ENCODE assay signal across 24 cellular contexts in genomic region chr20:17499041-17499440, GRCh38. TPM values are rescaled to one million over a fixed set of nuclear protein-coding genes. Genes with fewer than 3 reads are reported as not detected.
A peak's percentile ranks its signal among the peaks of the same experiment; 100 is the strongest.
DNase-seq lines count a peak whose midpoint lies in the region; ATAC-seq and TF ChIP-seq lines count a peak whose summit lies in the region.
"Had no signal": no experiment of that assay in that cellular context is flagged by ENCODE, and none has a peak within 500 bp of the region (broad histone marks: within the 10 kb centered on the region; RNA-seq: fewer than 3 reads in every experiment).

No MANE protein-coding gene starts in this region.

- no peak overlapping the region for H3K4me3 Mint-ChIP-seq in osteocyte (ENCODE audit: unreplicated experiment)
- H3K4me3 Mint-ChIP-seq: activated CD8-positive, alpha-beta T cell treated with anti-CD3 and anti-CD28 coated beads for 36 hours; immature natural killer cell; memory B cell; naive thymus-derived CD8-positive, alpha-beta T cell; T-helper 17 cell had no signal

- H3K9ac ChIP-seq in PC-3 (ENCODE audit: low read length), result no peak overlapping the region

- H3K36me3 ChIP-seq in PC-3 (ENCODE audit: low read depth, low read length) (no peaks in the 10 kb centered on the region), SJCRH30 (no peaks in the 10 kb centered on the region), Peyer's patch (no peaks in the 10 kb centered on the region)
- H3K36me3 ChIP-seq: uterus, WERI-Rb-1 had no signal

- H3K9me2 ChIP-seq in PC-3 (replicated peaks; ENCODE audit: low read length), result no peaks in the 10 kb centered on the region

- no peak overlapping the region for H3K27ac ChIP-seq in PC-3 (ENCODE audit: low read length)
- no peak overlapping the region for H3K27ac ChIP-seq in SJCRH30
- H3K27ac ChIP-seq in Peyer's patch, result no peak overlapping the region
- H3K27ac ChIP-seq: skin epidermis, uterus, WERI-Rb-1 had no signal

- no peaks in the 10 kb centered on the region for H4K20me1 ChIP-seq in PC-3 (ENCODE audit: low read length)

- H3K9me3 Mint-ChIP-seq in osteocyte (ENCODE audit: unreplicated experiment), result no peaks in the 10 kb centered on the region
- H3K9me3 Mint-ChIP-seq: activated CD8-positive, alpha-beta T cell treated with anti-CD3 and anti-CD28 coated beads for 36 hours; activated naive CD4-positive, alpha-beta T cell treated with anti-CD3 and anti-CD28 coated beads, Interleukin-2, amount 50 U/mL, for 72 hours; immature natural killer cell; memory B cell; naive thymus-derived CD8-positive, alpha-beta T cell had no signal

- H3K79me2 ChIP-seq in PC-3 (ENCODE audit: low read length), result no peaks in the 10 kb centered on the region

- no peak overlapping the region for H2AFZ ChIP-seq in PC-3 (ENCODE audit: low read length)

- H3K27me3 ChIP-seq in PC-3 (ENCODE audit: low read length) (no peaks in the 10 kb centered on the region), SJCRH30 (peaks cover 8% of the 10 kb centered on the region; the same call in 1 of the 2 replicates), Peyer's patch (no peaks in the 10 kb centered on the region)
- H3K27me3 ChIP-seq: uterus had no signal

- no peaks in the 10 kb centered on the region for H3F3A ChIP-seq in PC-3 (ENCODE audit: low read length, unreplicated experiment)

- peaks cover 3% of the 10 kb centered on the region for H3K36me3 Mint-ChIP-seq in osteocyte (ENCODE audit: unreplicated experiment)
- H3K36me3 Mint-ChIP-seq: activated naive CD4-positive, alpha-beta T cell treated with anti-CD3 and anti-CD28 coated beads, Interleukin-2, amount 50 U/mL, for 72 hours; memory B cell; naive thymus-derived CD8-positive, alpha-beta T cell had no signal

- no peak overlapping the region for H3K4me2 ChIP-seq in PC-3 (ENCODE audit: low read length)

- no TSS peak for BruUV-seq in PC-3 (replicated peaks; lab: Mats Ljungman, UMichigan)

- peaks cover 8% of the 10 kb centered on the region for H3K4me1 Mint-ChIP-seq in osteocyte (ENCODE audit: unreplicated experiment)
- H3K4me1 Mint-ChIP-seq: memory B cell had no signal

- H3K9me3 ChIP-seq in PC-3 (ENCODE audit: low read length) (no peaks in the 10 kb centered on the region), SJCRH30 (replicated peaks) (no peaks in the 10 kb centered on the region; the same call in 1 of the 2 replicates), Peyer's patch (no peaks in the 10 kb centered on the region)
- H3K9me3 ChIP-seq: uterus had no signal

- no peak; the same call in 1 of the 2 replicates for ATAC-seq in PC-3
- no peak for ATAC-seq in GM18519 (IDR thresholded peaks at IDR 0.05; ENCODE audit: low FRiP score, unreplicated experiment)
- ATAC-seq: activated CD8-positive, alpha-beta T cell treated with anti-CD3 and anti-CD28 coated beads for 36 hours; activated naive CD4-positive, alpha-beta T cell treated with anti-CD3 and anti-CD28 coated beads, Interleukin-2, amount 50 U/mL, for 72 hours; HepG2; naive thymus-derived CD8-positive, alpha-beta T cell; T-helper 17 cell had no signal

- TF ChIP-seq CTCF in PC-3 (conservative IDR thresholded peaks at IDR 0.05; ENCODE audit: low read depth, low read length), result no peak
- no peak for TF ChIP-seq CTCF in fibroblast of mammary gland (conservative IDR thresholded peaks at IDR 0.05; ENCODE audit: control insufficient read depth, insufficient read depth, low read depth, low read length)
- no peak for TF ChIP-seq CTCF in osteocyte (IDR thresholded peaks at IDR 0.05)
- no peak for TF ChIP-seq CTCF in Peyer's patch (IDR thresholded peaks at IDR 0.05)

- H3K4me3 ChIP-seq in PC-3 (ENCODE audit: low read length), result no peak overlapping the region
- no peak overlapping the region for H3K4me3 ChIP-seq in fibroblast of mammary gland (ENCODE audit: control insufficient read depth, low read depth, low read length)
- H3K4me3 ChIP-seq in SJCRH30, result no peak overlapping the region
- no peak overlapping the region for H3K4me3 ChIP-seq in Peyer's patch
- H3K4me3 ChIP-seq: skin epidermis, uterus had no signal

- CTCF ChIA-PET in PC-3 (lab: Charles Lee), result no interaction called here

- H3K4me1 ChIP-seq in PC-3 (ENCODE audit: insufficient read depth, low read length) (no peaks in the 10 kb centered on the region), SJCRH30 (peaks cover 3% of the 10 kb centered on the region; the same call in 1 of the 2 replicates), Peyer's patch (no peaks in the 10 kb centered on the region)
- H3K4me1 ChIP-seq: uterus had no signal

- intact Hi-C loops in PC-3 (cut with micrococcal nuclease), result no loop called here

- DNase-seq in EL (peak; percentile 39), PC-3 (peak; percentile 32), fibroblast of mammary gland (ENCODE audit: low read depth) (peak; percentile 13), osteocyte (ENCODE audit: extremely low spot score, unreplicated experiment) (peak; percentile 13), pons (ENCODE audit: low spot score) (no peak), SJCRH30 (no peak), Peyer's patch (no peak)
- DNase-seq: activated CD8-positive, alpha-beta T cell treated with anti-CD3 and anti-CD28 coated beads for 36 hours; activated T-cell treated with anti-CD3 and anti-CD28 coated beads, Interleukin-2, amount 50 U/mL, for 48 hours; immature natural killer cell; NCI-H1694; NCI-H524; posterior cingulate gyrus; SIG-M5; stimulated activated CD4-positive, alpha-beta T cell treated with anti-CD3 and anti-CD28 coated beads, Interleukin-4, amount 100 ng/mL, for 1 hour; T-helper 17 cell; uterus; WERI-Rb-1 had no signal

- H3K27me3 Mint-ChIP-seq in osteocyte (ENCODE audit: unreplicated experiment), result no peaks in the 10 kb centered on the region
- H3K27me3 Mint-ChIP-seq: activated CD8-positive, alpha-beta T cell treated with anti-CD3 and anti-CD28 coated beads for 36 hours; T-helper 17 cell had no signal

- no peak for TF ChIP-seq POLR2A in Peyer's patch (IDR thresholded peaks at IDR 0.05)

- POLR2A ChIA-PET in PC-3 (lab: Charles Lee; ENCODE audit: unreplicated experiment), result no interaction called here

- H3K27ac Mint-ChIP-seq in osteocyte (ENCODE audit: unreplicated experiment), result no peak overlapping the region
- H3K27ac Mint-ChIP-seq: activated CD8-positive, alpha-beta T cell treated with anti-CD3 and anti-CD28 coated beads for 36 hours; activated naive CD4-positive, alpha-beta T cell treated with anti-CD3 and anti-CD28 coated beads, Interleukin-2, amount 50 U/mL, for 72 hours; memory B cell; T-helper 17 cell had no signal

RNA-seq across cellular contexts. Expression of gene BFSP1, which starts 32.1 kb away (rescaled TPM):
- total RNA-seq in PC-3 (2014; rRNA removed), result 2.2 and 2.7 TPM in 2 replicates
- 12.6 and 13.8 TPM in 2 replicates for total RNA-seq in osteocyte
- total RNA-seq in SJCRH30 (2014; rRNA removed; shearing (Covaris generic)), result not detected in 2 replicates
- total RNA-seq in Peyer's patch, result 1 to 10 TPM in 1 of 4 donors, under 1 TPM in 1, not detected in 2; 0.57 to 2.5 TPM
- total RNA-seq: naive thymus-derived CD8-positive, alpha-beta T cell had no signal

Comparison
In these comparisons a context has a peak if more than half of its experiments do, and no peak if none do; other contexts are left out.
1. DNase-seq: peak in EL (single experiment), PC-3 (single experiment), fibroblast of mammary gland (single experiment) and osteocyte (single experiment); none in pons (single experiment), SJCRH30 (0 of 2) and Peyer's patch (0 of 3).